17 cellular contexts compared by ENCODE assay signal in genomic region chr2:29478641-29479040, GRCh38.
DNase-seq lines count a peak whose midpoint lies in the region; ATAC-seq and TF ChIP-seq lines count a peak whose summit lies in the region.
"Had no signal": no experiment of that assay in that cellular context is flagged by ENCODE, and none has a peak within 500 bp of the region (broad histone marks: within the 10 kb centered on the region; RNA-seq: fewer than 3 reads in every experiment).

No MANE protein-coding gene starts in this region.

- no peak overlapping the region for H3K18ac ChIP-seq in trophoblast cell (ENCODE audit: low read length)

- no peak overlapping the region for H2BK5ac ChIP-seq in trophoblast cell (ENCODE audit: low read depth, low read length, poor library complexity)

- H3K4me3 Mint-ChIP-seq in nephron progenitor cell = no peak overlapping the region
- H3K4me3 Mint-ChIP-seq: B cell; CD4-positive, alpha-beta T cell; CD8-positive, alpha-beta T cell had no signal

- H2BK120ac ChIP-seq in trophoblast cell (ENCODE audit: insufficient read depth, low read length, poor library complexity) = no peak overlapping the region

- H3K9me3 ChIP-seq in BLaER1 = peaks cover under 1% of the 10 kb centered on the region
- no peaks in the 10 kb centered on the region for H3K9me3 ChIP-seq in SJCRH30 (replicated peaks)
- H3K9me3 ChIP-seq in trophoblast cell (ENCODE audit: insufficient read depth, low read depth, low read length) = no peaks in the 10 kb centered on the region
- H3K9me3 ChIP-seq: A549, Caco-2 had no signal

- H3K4me3 ChIP-seq in BLaER1 = no peak overlapping the region
- no peak overlapping the region for H3K4me3 ChIP-seq in SJCRH30
- no peak overlapping the region for H3K4me3 ChIP-seq in trophoblast cell (ENCODE audit: low read depth, low read length)
- H3K4me3 ChIP-seq: A549 had no signal

- H2AFZ ChIP-seq in trophoblast cell (ENCODE audit: insufficient read depth, low read length, poor library complexity) = no peak overlapping the region

- H3K79me2 ChIP-seq in trophoblast cell (ENCODE audit: control insufficient read depth, insufficient read depth, low read length, poor library complexity) = no peaks in the 10 kb centered on the region

- no peak overlapping the region for H3K23ac ChIP-seq in trophoblast cell (ENCODE audit: low read length)

- no peak overlapping the region for H4K8ac ChIP-seq in trophoblast cell (ENCODE audit: low read depth, low read length)

- H3K4me2 ChIP-seq in BLaER1 = peak overlapping the region; percentile 72
- no peak overlapping the region for H3K4me2 ChIP-seq in trophoblast cell (ENCODE audit: low read length)
- H3K4me2 ChIP-seq: A549 had no signal

- CTCF ChIA-PET in RWPE1 (lab: Yijun Ruan, JAX) = no interaction called here

- peaks cover 73% of the 10 kb centered on the region for H3K4me1 Mint-ChIP-seq in nephron progenitor cell
- H3K4me1 Mint-ChIP-seq: B cell had no signal

- TF ChIP-seq CTCF in nephron progenitor cell (IDR thresholded peaks at IDR 0.05) = no peak
- TF ChIP-seq CTCF in RWPE1 (conservative IDR thresholded peaks at IDR 0.05; ENCODE audit: low read depth) = no peak

- H4K20me1 ChIP-seq in BLaER1 = no peaks in the 10 kb centered on the region

- no peak overlapping the region for H3K14ac ChIP-seq in trophoblast cell (ENCODE audit: low read length)

- no peak overlapping the region for H4K12ac ChIP-seq in trophoblast cell (ENCODE audit: low read depth, low read length)

- WGBS in trophoblast cell (ENCODE audit: extremely low coverage, insufficient coverage, insufficient read length) = no CpG with 5 or more reads among the region's 4 CpGs

- H4K91ac ChIP-seq in trophoblast cell (ENCODE audit: low read depth, low read length) = no peak overlapping the region

- H3K4me1 ChIP-seq in BLaER1 (peaks cover 53% of the 10 kb centered on the region), SJCRH30 (peaks cover 50% of the 10 kb centered on the region), trophoblast cell (ENCODE audit: control insufficient read depth in 1 of 2, insufficient read depth in 2 of 2, low read length in 2 of 2) (no peaks in the 10 kb centered on the region)
- H3K4me1 ChIP-seq: A549, Caco-2 had no signal

- H3K27ac Mint-ChIP-seq in nephron progenitor cell = peak overlapping the region; percentile 70
- H3K27ac Mint-ChIP-seq: B cell; CD4-positive, alpha-beta T cell; CD8-positive, alpha-beta T cell had no signal

- H3K27ac ChIP-seq in BLaER1 (peak overlapping the region; percentile 36; the same call in 1 of the 2 replicates), SJCRH30 (no peak overlapping the region), RWPE1 (no peak overlapping the region), trophoblast cell (ENCODE audit: low read depth, low read length) (no peak overlapping the region)
- H3K27ac ChIP-seq: 22Rv1, A549, C4-2B had no signal

- H2AK5ac ChIP-seq in trophoblast cell (ENCODE audit: low read length) = no peak overlapping the region

- H2BK12ac ChIP-seq in trophoblast cell (ENCODE audit: low read length) = no peak overlapping the region

- H3K9me3 Mint-ChIP-seq in nephron progenitor cell = peaks cover 16% of the 10 kb centered on the region
- H3K9me3 Mint-ChIP-seq: CD4-positive, alpha-beta T cell had no signal

- H3K27me3 Mint-ChIP-seq in nephron progenitor cell (ENCODE audit: low read depth, poor library complexity) = peaks cover 4% of the 10 kb centered on the region

- ATAC-seq in GM21717 (IDR thresholded peaks at IDR 0.05; ENCODE audit: unreplicated experiment) = no peak
- ATAC-seq: A549; CD8-positive, alpha-beta T cell had no signal

- H3K27me3 ChIP-seq in BLaER1 (no peaks in the 10 kb centered on the region), SJCRH30 (no peaks in the 10 kb centered on the region), trophoblast cell (ENCODE audit: insufficient read depth, low read length) (no peaks in the 10 kb centered on the region)

- peaks cover 10% of the 10 kb centered on the region for H3K36me3 Mint-ChIP-seq in nephron progenitor cell (ENCODE audit: low read depth)
- H3K36me3 Mint-ChIP-seq: CD8-positive, alpha-beta T cell had no signal

- POLR2A ChIA-PET in RWPE1 (lab: Yijun Ruan, JAX; ENCODE audit: low non-redundant PET) = no interaction called here

- H3K79me1 ChIP-seq in trophoblast cell (ENCODE audit: low read length) = no peaks in the 10 kb centered on the region

- H3K36me3 ChIP-seq in BLaER1 (no peaks in the 10 kb centered on the region), SJCRH30 (no peaks in the 10 kb centered on the region), trophoblast cell (ENCODE audit: control insufficient read depth in 1 of 2, insufficient read depth in 2 of 2, low read length in 2 of 2) (no peaks in the 10 kb centered on the region)

- no peak overlapping the region for H3K4ac ChIP-seq in trophoblast cell (ENCODE audit: low read depth, low read length)

- DNase-seq in SJCRH30 (peak; percentile 46 to 71), nephron progenitor cell (no peak), RWPE1 (ENCODE audit: low spot score) (no peak), trophoblast cell (no peak)
- DNase-seq: AML-193; Caco-2; Calu3; CD4-positive, alpha-beta T cell; CD8-positive, alpha-beta T cell; DMS79 treated with DMSO at 0.1 percent for 48 hours; GF-D8 had no signal

- H3K9ac ChIP-seq in BLaER1 (no peak overlapping the region), trophoblast cell (ENCODE audit: low read length) (no peak overlapping the region)

Comparison
In these comparisons a context has a peak if more than half of its experiments do, and no peak if none do; other contexts are left out.
1. DNase-seq: peak in SJCRH30 (2 of 2); none in nephron progenitor cell (single experiment), RWPE1 (single experiment) and trophoblast cell (0 of 2).